Comparison of ENCODE assay signal across 18 cellular contexts in genomic region chr10:114869500-114869899, GRCh38. TPM values are rescaled to one million over a fixed set of nuclear protein-coding genes. Genes with fewer than 3 reads are reported as not detected.
A peak's percentile ranks its signal among the peaks of the same experiment; 100 is the strongest.
DNase-seq lines count a peak whose midpoint lies in the region; ATAC-seq, FAIRE-seq and TF ChIP-seq lines count a peak whose summit lies in the region.
"Had no signal": no experiment of that assay in that cellular context is flagged by ENCODE, and none has a peak within 500 bp of the region (broad histone marks: within the 10 kb centered on the region; RNA-seq: fewer than 3 reads in every experiment).

No MANE protein-coding gene starts in this region.

- H2BK5ac ChIP-seq in IMR-90 (ENCODE audit: low read depth, low read length, poor library complexity, severe bottlenecking) = peak overlapping the region; percentile 43

- H2AFZ ChIP-seq in IMR-90 (replicated peaks; ENCODE audit: low read length, poor library complexity) (no peak overlapping the region), HepG2 (ENCODE audit: low read length) (no peak overlapping the region)

- H3K23ac ChIP-seq in IMR-90 (ENCODE audit: low read depth, low read length) = no peak overlapping the region

- intact Hi-C loops in IMR-90 (cut with micrococcal nuclease) = no loop called here
- intact Hi-C loops in HepG2 (cut with micrococcal nuclease; ENCODE audit: unreplicated experiment) = no loop called here

- H2AK9ac ChIP-seq in IMR-90 (replicated peaks; ENCODE audit: low read depth, low read length, poor library complexity) = no peak overlapping the region

- H2BK20ac ChIP-seq in IMR-90 (ENCODE audit: low read depth, low read length) = peak overlapping the region; percentile 8; the same call in 1 of the 2 replicates

- H3K27ac ChIP-seq in IMR-90 (ENCODE audit: insufficient read depth, low read length) (no peak overlapping the region; the same call in 1 of the 2 replicates), HepG2 (ENCODE audit: extremely low read length, insufficient read depth, low read length) (no peak overlapping the region), gastroesophageal sphincter (no peak overlapping the region)
- H3K27ac ChIP-seq: BLaER1, cardiac muscle cell, esophagus muscularis mucosa, SJCRH30 had no signal

- peaks cover 6% of the 10 kb centered on the region for H3K9me1 ChIP-seq in IMR-90 (ENCODE audit: insufficient read depth, low read length)

- no peak overlapping the region for H2AK5ac ChIP-seq in IMR-90 (ENCODE audit: low read depth, low read length)

- POLR2A ChIA-PET in IMR-90 (lab: Charles Lee; ENCODE audit: unreplicated experiment) = no interaction called here
- POLR2A ChIA-PET in HepG2 (lab: Yijun Ruan, JAX) = no interaction called here
- POLR2A ChIA-PET in T-cell (lab: Charles Lee) = no interaction called here

- H3K4me1 ChIP-seq in IMR-90 (ENCODE audit: control insufficient read depth, insufficient read depth, low read length) (peaks cover 5% of the 10 kb centered on the region; the same call in 1 of the 2 replicates), HepG2 (ENCODE audit: insufficient read depth, low read length) (no peaks in the 10 kb centered on the region), gastroesophageal sphincter (peaks cover 0 to 4% (median 0%) of the 10 kb centered on the region in 3 donors)
- H3K4me1 ChIP-seq: esophagus muscularis mucosa had no signal

- H3K4me2 ChIP-seq in IMR-90 (ENCODE audit: low read depth, low read length) (peak overlapping the region; percentile 21; the same call in 1 of the 2 replicates), HepG2 (ENCODE audit: low read depth, low read length) (no peak overlapping the region)
- H3K4me2 ChIP-seq: BLaER1 had no signal

- no peak overlapping the region for H3K4me3 Mint-ChIP-seq in T-cell
- H3K4me3 Mint-ChIP-seq: neural crest cell, WTC11 had no signal

- H4K5ac ChIP-seq in IMR-90 (ENCODE audit: low read depth, low read length) = no peak overlapping the region

- H4K8ac ChIP-seq in IMR-90 (ENCODE audit: low read depth in 2 of 2, low read length in 2 of 2) = no peak overlapping the region

- ATAC-seq in IMR-90 (ENCODE audit: low read depth) (peak; percentile 36), HG02588 (IDR thresholded peaks at IDR 0.05; ENCODE audit: unreplicated experiment) (no peak), HepG2 (no peak), gastroesophageal sphincter (no peak), T-cell (replicated peaks in 1 of 4) (no peak)
- ATAC-seq: WTC11 had no signal

- CTCF ChIA-PET in IMR-90 (lab: Yijun Ruan, JAX) = interaction anchor here (0.6 to 1.7 kb wide), 3 partner anchors 8 to 318 kb away, joined by 3 to 9 read pairs (median 5); no protein-coding TSS in a partner anchor
- CTCF ChIA-PET in HepG2 (lab: Yijun Ruan, JAX; ENCODE audit: low intra/inter-chr PET ratio, low total read pairs) = no interaction called here
- CTCF ChIA-PET in T-cell (lab: Charles Lee) = interaction anchor here in 1 of 2 donors (0.6 to 1.4 kb wide), 3 partner anchors 14 to 77 kb away, joined by 3 to 4 read pairs (median 3); no protein-coding TSS in a partner anchor

- no peak overlapping the region for H3K4ac ChIP-seq in IMR-90 (ENCODE audit: low read depth, low read length)

- H3K9me3 Mint-ChIP-seq in T-cell = peaks cover 0 to 3% (median 2%) of the 10 kb centered on the region in 3 donors
- H3K9me3 Mint-ChIP-seq: neural crest cell had no signal

- no peaks in the 10 kb centered on the region for H3K4me1 Mint-ChIP-seq in T-cell
- H3K4me1 Mint-ChIP-seq: WTC11 had no signal

- TF ChIP-seq EP300 in HepG2 (IDR thresholded peaks at IDR 0.05; ENCODE audit: low read depth in 2 of 2, low read length in 2 of 2) = no peak
- TF ChIP-seq EP300 in HepG2 (CRISPR knock-in tag; IDR thresholded peaks at IDR 0.05; ENCODE audit: borderline replicate concordance) = no peak
- no peak for TF ChIP-seq EP300 in gastroesophageal sphincter (IDR thresholded peaks at IDR 0.05)

- H3K9me3 ChIP-seq in IMR-90 (ENCODE audit: control insufficient read depth, insufficient read depth, low read length) (no peaks in the 10 kb centered on the region), HepG2 (ENCODE audit: low read length) (no peaks in the 10 kb centered on the region), gastroesophageal sphincter (no peaks in the 10 kb centered on the region)
- H3K9me3 ChIP-seq: BLaER1, esophagus muscularis mucosa, SJCRH30 had no signal

- no peaks in the 10 kb centered on the region for H3K27me3 ChIP-seq in IMR-90 (ENCODE audit: control insufficient read depth, insufficient read depth, low read length)
- H3K27me3 ChIP-seq in HepG2 (ENCODE audit: control insufficient read depth in 1 of 2, insufficient read depth in 2 of 2, low read length in 2 of 2) = no peaks in the 10 kb centered on the region
- H3K27me3 ChIP-seq in gastroesophageal sphincter = no peaks in the 10 kb centered on the region
- H3K27me3 ChIP-seq: BLaER1, cardiac muscle cell, esophagus muscularis mucosa, SJCRH30 had no signal

- no peak overlapping the region; the same call in 1 of the 2 replicates for H2BK120ac ChIP-seq in IMR-90 (ENCODE audit: low read depth, low read length)

- TF ChIP-seq POLR2A in IMR-90 (IDR thresholded peaks at IDR 0.05; ENCODE audit: low read depth, low read length) (no peak), HepG2 (IDR thresholded peaks at IDR 0.05; ENCODE audit: insufficient read depth in 1 of 2, low read depth in 2 of 2, low read length in 2 of 2) (no peak), gastroesophageal sphincter (IDR thresholded peaks at IDR 0.05) (no peak)

- BruUV-seq in IMR-90 (replicated peaks; lab: Mats Ljungman, UMichigan) (no TSS peak), HepG2 (replicated peaks; lab: Mats Ljungman, UMichigan) (no TSS peak)

- no peak overlapping the region for H2BK15ac ChIP-seq in IMR-90 (ENCODE audit: low read depth, low read length)

- dilution Hi-C loops in IMR-90 (cut with HindIII; ENCODE audit: low sequenced_read_pairs, unreplicated experiment) = no loop called here

- FAIRE-seq in HepG2 (lab: Jason Lieb, UNC) = no peak
- FAIRE-seq: G401.6 had no signal

- TF ChIP-seq CTCF in IMR-90 (conservative IDR thresholded peaks at IDR 0.05; ENCODE audit: low read depth, low read length) = no peak
- no peak for TF ChIP-seq CTCF in HepG2 (CRISPR knock-in tag; IDR thresholded peaks at IDR 0.05)
- TF ChIP-seq CTCF in gastroesophageal sphincter (IDR thresholded peaks at IDR 0.05) = no peak

- H3K27me3 Mint-ChIP-seq in T-cell = peaks cover 22 to 28% of the 10 kb centered on the region in 2 donors

- peak overlapping the region; percentile 54; the same call in 1 of the 2 replicates for H3K18ac ChIP-seq in IMR-90 (ENCODE audit: low read depth, low read length)

- peaks cover 20% of the 10 kb centered on the region for H3K36me3 Mint-ChIP-seq in T-cell

- DNase-seq in AG08395 (ENCODE audit: low spot score) (peak; percentile 57), IMR-90 (peak; percentile 87), astrocyte of the hippocampus (ENCODE audit: low read depth, low spot score) (peak; percentile 70), glomerular visceral epithelial cell (ENCODE audit: extremely low spot score) (peak; percentile 56), HepG2 (ENCODE audit: low spot score) (no peak), T-cell (no peak)
- DNase-seq: activated T-cell treated with anti-CD3 and anti-CD28 coated beads, Interleukin-2, amount 50 U/mL, for 1 hour; NCI-H1048; NCI-H524 had no signal

- H3K27ac Mint-ChIP-seq in T-cell = no peak overlapping the region
- H3K27ac Mint-ChIP-seq: WTC11 had no signal

- TF ChIP-seq RAD21 in IMR-90 (IDR thresholded peaks at IDR 0.05; ENCODE audit: low read length) = no peak
- no peak for TF ChIP-seq RAD21 in HepG2 (CRISPR knock-in tag; IDR thresholded peaks at IDR 0.05)

- H3K9ac ChIP-seq in IMR-90 (ENCODE audit: low read depth, low read length) = no peak overlapping the region
- no peak overlapping the region for H3K9ac ChIP-seq in HepG2 (ENCODE audit: insufficient read depth, low read depth, low read length)
- H3K9ac ChIP-seq: BLaER1 had no signal

- no peak overlapping the region for H3K56ac ChIP-seq in IMR-90 (ENCODE audit: extremely low read depth, insufficient read depth, low read length)

- H3K4me3 ChIP-seq in IMR-90 (ENCODE audit: insufficient read depth, low read depth, low read length) = no peak overlapping the region
- no peak overlapping the region for H3K4me3 ChIP-seq in HepG2 (replicated peaks in 1 of 3; ENCODE audit: insufficient read depth in 1 of 3, low read depth in 2 of 3, low read length in 3 of 3)
- H3K4me3 ChIP-seq in gastroesophageal sphincter = no peak overlapping the region
- H3K4me3 ChIP-seq: BLaER1, cardiac muscle cell, esophagus muscularis mucosa, SJCRH30 had no signal

- H3K79me2 ChIP-seq in HepG2 (ENCODE audit: insufficient read depth, low read length) = no peaks in the 10 kb centered on the region

- H3K79me1 ChIP-seq in IMR-90 (ENCODE audit: low read depth in 1 of 2, low read length in 2 of 2) = peaks cover 0 to 7% of the 10 kb centered on the region in 2 experiments; a peak in 1 of 4 replicates

- no peak overlapping the region for H4K91ac ChIP-seq in IMR-90 (ENCODE audit: insufficient read depth, low read depth, low read length)

- H3K36me3 ChIP-seq in IMR-90 (ENCODE audit: control insufficient read depth, insufficient read depth, low read length) = 0 out of 2 replicates have a peak, but pooled peaks cover 1% of the 10 kb centered on the region
- H3K36me3 ChIP-seq in HepG2 (replicated peaks in 1 of 2; ENCODE audit: control insufficient read depth in 1 of 2, insufficient read depth in 2 of 2, low read length in 2 of 2) = no peaks in the 10 kb centered on the region
- peaks cover 0 to 19% of the 10 kb centered on the region in 2 donors for H3K36me3 ChIP-seq in gastroesophageal sphincter
- H3K36me3 ChIP-seq: SJCRH30 had no signal

- H4K20me1 ChIP-seq in IMR-90 (ENCODE audit: insufficient read depth, low read length) = no peaks in the 10 kb centered on the region
- H4K20me1 ChIP-seq in HepG2 (ENCODE audit: insufficient read depth, low read length) = no peaks in the 10 kb centered on the region
- H4K20me1 ChIP-seq: BLaER1 had no signal

- no peak overlapping the region for H3K14ac ChIP-seq in IMR-90 (replicated peaks; ENCODE audit: low read depth, low read length)

- in situ Hi-C loops in IMR-90 (cut with MboI; ENCODE audit: low sequenced_read_pairs) = no loop called here
- in situ Hi-C loops in HepG2 (cut with HindIII; ENCODE audit: extremely low pct_ligation_motif_present, low pct_unique_long_range_greater_than_20kb) = no loop called here

- WGBS in IMR-90 (ENCODE audit: extremely low coverage in 2 of 2, insufficient read length in 1 of 2), 2 experiments = no CpG with 5 or more reads among the region's 2 CpGs
- 4% methylated on average over 2 of the region's 2 CpGs for WGBS in HepG2 (ENCODE audit: low lambda C conversion rate)
- 8% methylated on average over 2 of the region's 2 CpGs for WGBS in gastroesophageal sphincter (ENCODE audit: low coverage in 1 of 2), 2 donors

RNA-seq across cellular contexts. Expression of gene FHIP2A, which starts 47.9 kb away (rescaled TPM):
- total RNA-seq in IMR-90 (2012; rRNA removed) (16.5 and 21.7 TPM in 2 replicates), HepG2 (2016; rRNA removed; fragmentation: Illumina TruSeq; extraction: Trizol) (8.3 and 9.0 TPM in 2 replicates), gastroesophageal sphincter (10 to 100 TPM; 33.4 to 51.5 (median 35.9) TPM), T-cell (10 to 100 TPM; 27.0 to 37.0 (median 31.9) TPM)
- polyA plus RNA-seq in IMR-90 (2012; rRNA removed) (8.9 and 10.7 TPM in 2 replicates), HepG2 (2011; rRNA removed) (6.2 and 6.5 TPM in 2 replicates)
- polyA plus RNA-seq in IMR-90 (2012; cell fraction: cytosol; rRNA removed) = 2.5 and 7.1 TPM in 2 replicates
- polyA plus RNA-seq in IMR-90 (2012; cell fraction: nucleus; rRNA removed; ENCODE audit: low replicate concordance) = 39.6 and 46.5 TPM in 2 replicates
- 4.8 and 5.0 TPM in 2 replicates for total RNA-seq in HepG2 (2016; cell fraction: cytosol; rRNA removed; fragmentation: Illumina TruSeq; extraction: Trizol; ENCODE audit: low read depth)
- 8.7 and 10.3 TPM in 2 replicates for total RNA-seq in HepG2 (2016; cell fraction: insoluble cytoplasmic fraction; rRNA removed; fragmentation: Illumina TruSeq; extraction: Trizol)
- 4.4 and 5.4 TPM in 2 replicates for total RNA-seq in HepG2 (2016; cell fraction: membrane; rRNA removed; fragmentation: Illumina TruSeq; extraction: Trizol)
- total RNA-seq in HepG2 (2016; cell fraction: nucleus; rRNA removed; fragmentation: Illumina TruSeq; extraction: Trizol) = 12.4 and 13.8 TPM in 2 replicates
- 1.2 and 2.5 TPM in 2 replicates for polyA plus RNA-seq in HepG2 (2011; cell fraction: cytosol; rRNA removed)
- polyA plus RNA-seq in HepG2 (2011; cell fraction: nucleus; rRNA removed) = 10.0 and 11.4 TPM in 2 replicates
- 4.2 and 5.2 TPM in 2 replicates for polyA plus RNA-seq in HepG2 (2012)
- polyA plus RNA-seq in HepG2 (2016; cell fraction: cytosol; fragmentation: Illumina TruSeq; extraction: Trizol; ENCODE audit: low read depth) = 0.26 and 0.31 TPM in 2 replicates
- polyA plus RNA-seq in HepG2 (2016; cell fraction: insoluble cytoplasmic fraction; fragmentation: Illumina TruSeq; extraction: Trizol; ENCODE audit: low read depth) = 5.8 and 6.1 TPM in 2 replicates
- polyA plus RNA-seq in HepG2 (2016; cell fraction: membrane; fragmentation: Illumina TruSeq; extraction: Trizol; ENCODE audit: low read depth) = 0.65 and 1.7 TPM in 2 replicates
- polyA plus RNA-seq in HepG2 (2016; cell fraction: nucleus; fragmentation: Illumina TruSeq; extraction: Trizol; ENCODE audit: insufficient read depth, low read depth) = 17.4 and 23.7 TPM in 2 replicates
- 9.9 and 17.5 TPM in 2 replicates for polyA minus RNA-seq in HepG2 (2011; rRNA and poly(A)+ RNA removed; ENCODE audit: low replicate concordance)
- polyA minus RNA-seq in HepG2 (2011; cell fraction: cytosol; rRNA and poly(A)+ RNA removed) = 11.0 and 15.0 TPM in 2 replicates
- polyA minus RNA-seq in HepG2 (2011; cell fraction: nucleus; rRNA and poly(A)+ RNA removed) = 30.1 and 31.0 TPM in 2 replicates

Comparison
In these comparisons a context has a peak if more than half of its experiments do, and no peak if none do; other contexts are left out.
1. DNase-seq: peak in AG08395 (single experiment), IMR-90 (single experiment), astrocyte of the hippocampus (single experiment) and glomerular visceral epithelial cell (single experiment); none in HepG2 (single experiment) and T-cell (0 of 34).